In the genomic region with DNA sequence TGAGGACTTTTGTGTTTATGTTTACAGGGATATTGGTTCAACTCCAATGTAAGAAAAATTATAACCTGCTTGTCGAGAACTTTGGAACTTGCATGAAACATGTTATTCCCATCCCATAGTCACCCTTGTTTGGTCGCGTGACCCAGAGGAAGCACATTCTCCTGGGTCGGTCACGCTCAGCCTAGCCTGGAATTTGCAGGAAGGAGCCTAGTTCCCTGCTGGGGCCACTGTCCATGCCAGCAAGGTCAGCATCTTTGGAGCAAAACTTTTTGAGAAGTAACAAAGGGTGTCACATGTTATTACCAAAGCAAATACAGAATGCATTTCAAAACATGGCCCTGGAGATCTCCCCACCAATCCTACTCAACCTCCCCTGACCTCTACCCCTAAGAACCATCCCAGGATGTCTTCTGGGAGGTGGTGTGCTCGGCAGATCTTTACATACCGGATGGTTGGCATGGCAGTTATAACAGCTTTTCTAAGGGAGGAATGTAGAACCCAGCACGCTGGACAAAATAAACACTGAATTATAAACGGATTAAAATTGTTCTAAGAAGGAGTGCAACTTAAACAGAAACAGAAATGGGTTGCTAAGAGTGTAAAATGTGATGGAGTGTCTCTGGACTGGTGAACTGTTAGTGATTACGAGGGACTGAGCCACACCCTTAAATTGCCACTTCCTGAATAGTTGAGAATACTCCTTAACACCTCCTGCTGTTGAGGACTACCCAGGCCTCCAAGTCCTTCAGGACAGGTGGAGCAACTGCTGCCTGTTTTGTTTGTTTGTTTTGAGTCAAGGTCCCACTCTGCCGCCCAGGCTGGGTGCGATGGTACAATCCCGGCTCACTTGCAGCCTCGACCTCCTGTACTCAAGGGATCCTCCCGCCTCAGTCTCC, we compare ENCODE assay signal across 24 cellular contexts. TPM values are rescaled to one million over a fixed set of nuclear protein-coding genes. Genes with fewer than 3 reads are reported as not detected.
DNase-seq lines count a peak whose midpoint lies in the region; ATAC-seq and TF ChIP-seq lines count a peak whose summit lies in the region.
"Had no signal": no experiment of that assay in that cellular context is flagged by ENCODE, and none has a peak within 500 bp of the region (broad histone marks: within the 10 kb centered on the region; RNA-seq: fewer than 3 reads in every experiment).

No MANE protein-coding gene starts in this region.

- no peaks in the 10 kb centered on the region for H3K9me3 ChIP-seq in left lung
- H3K9me3 ChIP-seq: MG63, neutrophil had no signal

- H3K4me1 ChIP-seq in left lung: peaks cover 0 to 36% of the 10 kb centered on the region in 2 donors

- DNase-seq in CD1c-positive myeloid dendritic cell (ENCODE audit: extremely low spot score) (peak; percentile 81), left lung (peak in 1 of 2 donors; percentile 75), HT-29 (ENCODE audit: low spot score) (no peak), midbrain (lab: John Stamatoyannopoulos, UW) (no peak), NCI-H187 treated with DMSO at 0.1 percent for 48 hours (lab: John Stamatoyannopoulos, UW) (no peak)
- peak; percentile 16 for DNase-seq in stimulated activated CD8-positive, alpha-beta memory T cell treated with anti-CD3 and anti-CD28 coated beads, Interleukin-4, amount 100 ng/mL, for 48 hours
- no peak for DNase-seq in activated CD4-positive, alpha-beta memory T cell treated with anti-CD3 and anti-CD28 coated beads, Interleukin-2, amount 10 ng/mL, durations not matched to agents 7 days and 5 days
- DNase-seq: activated CD4-positive, alpha-beta T cell treated with anti-CD3 and anti-CD28 coated beads, Interleukin-2, amount 50 U/mL, for 4 hours; activated naive CD4-positive, alpha-beta T cell treated with Interleukin-2 at 50 U/mL for 16 hours; CD8-positive, alpha-beta T cell; DMS153; foreskin fibroblast; GDM1; HFFc6; hypothalamus; MG63; NCI-H774; SHP77 treated with DMSO at 0.1 percent for 48 hours had no signal

- ATAC-seq in left lung: peak; percentile 76
- ATAC-seq: CD8-positive, alpha-beta T cell had no signal

- H3K27me3 Mint-ChIP-seq in dendritic cell treated with granulocyte-macrophage colony-stimulating factor and Interleukin-4, amounts not matched to agents 40 ng/mL and 50 ng/mL, for 4 days: peaks cover 8% of the 10 kb centered on the region
- H3K27me3 Mint-ChIP-seq in activated CD4-positive, alpha-beta memory T cell treated with anti-CD3 and anti-CD28 coated beads, Interleukin-2, amount 10 ng/mL, durations not matched to agents 7 days and 5 days: peaks cover 54% of the 10 kb centered on the region

- H3K4me3 ChIP-seq in left lung: no peak overlapping the region
- H3K4me3 ChIP-seq: MG63 had no signal

- intact Hi-C loops in dendritic cell treated with granulocyte-macrophage colony-stimulating factor and Interleukin-4, amounts not matched to agents 40 ng/mL and 50 ng/mL, for 4 days (cut with micrococcal nuclease): loop anchor here (5.0 kb wide), 1 partner anchor 51 kb away; no protein-coding TSS in a partner anchor
- intact Hi-C loops in left lung (cut with DNase I): no loop called here

- H3K4me1 Mint-ChIP-seq in dendritic cell treated with granulocyte-macrophage colony-stimulating factor and Interleukin-4, amounts not matched to agents 40 ng/mL and 50 ng/mL, for 4 days (ENCODE audit: low read depth): peaks cover 68% of the 10 kb centered on the region
- peaks cover 4% of the 10 kb centered on the region for H3K4me1 Mint-ChIP-seq in activated CD4-positive, alpha-beta memory T cell treated with anti-CD3 and anti-CD28 coated beads, Interleukin-2, amount 10 ng/mL, durations not matched to agents 7 days and 5 days

- no peaks in the 10 kb centered on the region for H3K9me3 Mint-ChIP-seq in dendritic cell treated with granulocyte-macrophage colony-stimulating factor and Interleukin-4, amounts not matched to agents 40 ng/mL and 50 ng/mL, for 4 days
- peaks cover 2% of the 10 kb centered on the region for H3K9me3 Mint-ChIP-seq in activated CD4-positive, alpha-beta memory T cell treated with anti-CD3 and anti-CD28 coated beads, Interleukin-2, amount 10 ng/mL, durations not matched to agents 7 days and 5 days
- H3K9me3 Mint-ChIP-seq: CD8-positive, alpha-beta T cell; HFFc6; T-helper 1 cell treated with Interleukin-12 subunit alpha and Interleukin-12 subunit beta and Interleukin-4 antibody, amounts not matched to agents 30 μg/mL and 1 μg/mL, for 36 hours had no signal

- H3K4me3 Mint-ChIP-seq in dendritic cell treated with granulocyte-macrophage colony-stimulating factor and Interleukin-4, amounts not matched to agents 40 ng/mL and 50 ng/mL, for 4 days: peak overlapping the region; percentile 30
- no peak overlapping the region for H3K4me3 Mint-ChIP-seq in activated CD4-positive, alpha-beta memory T cell treated with anti-CD3 and anti-CD28 coated beads, Interleukin-2, amount 10 ng/mL, durations not matched to agents 7 days and 5 days
- H3K4me3 Mint-ChIP-seq: CD8-positive, alpha-beta T cell; HFFc6; mesothelial cell of epicardium; T-helper 1 cell treated with Interleukin-12 subunit alpha and Interleukin-12 subunit beta and Interleukin-4 antibody, amounts not matched to agents 30 μg/mL and 1 μg/mL, for 36 hours had no signal

- no peaks in the 10 kb centered on the region for H3K36me3 Mint-ChIP-seq in dendritic cell treated with granulocyte-macrophage colony-stimulating factor and Interleukin-4, amounts not matched to agents 40 ng/mL and 50 ng/mL, for 4 days (ENCODE audit: low read depth)
- no peaks in the 10 kb centered on the region for H3K36me3 Mint-ChIP-seq in activated CD4-positive, alpha-beta memory T cell treated with anti-CD3 and anti-CD28 coated beads, Interleukin-2, amount 10 ng/mL, durations not matched to agents 7 days and 5 days (ENCODE audit: low read depth)
- H3K36me3 Mint-ChIP-seq: CD8-positive, alpha-beta T cell had no signal

- CTCF ChIA-PET in activated CD4-positive, alpha-beta memory T cell treated with anti-CD3 and anti-CD28 coated beads, Interleukin-2, amount 10 ng/mL, durations not matched to agents 7 days and 5 days (lab: Charles Lee): no interaction called here

- no peaks in the 10 kb centered on the region for H3K36me3 ChIP-seq in left lung
- H3K36me3 ChIP-seq: MG63, neutrophil had no signal

- peak overlapping the region; percentile 98 for H3K27ac Mint-ChIP-seq in dendritic cell treated with granulocyte-macrophage colony-stimulating factor and Interleukin-4, amounts not matched to agents 40 ng/mL and 50 ng/mL, for 4 days
- no peak overlapping the region for H3K27ac Mint-ChIP-seq in activated CD4-positive, alpha-beta memory T cell treated with anti-CD3 and anti-CD28 coated beads, Interleukin-2, amount 10 ng/mL, durations not matched to agents 7 days and 5 days
- H3K27ac Mint-ChIP-seq: CD8-positive, alpha-beta T cell; HFFc6; mesothelial cell of epicardium; T-helper 1 cell treated with Interleukin-12 subunit alpha and Interleukin-12 subunit beta and Interleukin-4 antibody, amounts not matched to agents 30 μg/mL and 1 μg/mL, for 36 hours had no signal

- H3K27ac ChIP-seq in left lung: peak overlapping the region in 1 of 2 donors; percentile 48
- H3K27ac ChIP-seq: epithelial cell of prostate, neutrophil, VCaP had no signal

- POLR2A ChIA-PET in activated CD4-positive, alpha-beta memory T cell treated with anti-CD3 and anti-CD28 coated beads, Interleukin-2, amount 10 ng/mL, durations not matched to agents 7 days and 5 days (lab: Charles Lee): no interaction called here

- no peak for TF ChIP-seq CTCF in left lung (IDR thresholded peaks at IDR 0.05)

- no peaks in the 10 kb centered on the region for H3K27me3 ChIP-seq in left lung

RNA-seq across cellular contexts. Expression of gene IRF8, which starts 26.0 kb away (rescaled TPM):
- 10 to 100 TPM; 24.4 to 33.6 TPM for total RNA-seq in left lung
- total RNA-seq in HT-29 (2014; rRNA removed; shearing (Covaris generic)): 0.23 TPM in 1 of 2 replicates, not detected in the other
- 1 to 10 TPM; 4.8 to 4.9 TPM for total RNA-seq in activated CD4-positive, alpha-beta memory T cell treated with anti-CD3 and anti-CD28 coated beads, Interleukin-2, amount 10 ng/mL, durations not matched to agents 7 days and 5 days
- total RNA-seq: HFFc6 had no signal

Comparison
In these comparisons a context has a peak if more than half of its experiments do, and no peak if none do; other contexts are left out.
1. DNase-seq: peak in CD1c-positive myeloid dendritic cell (single experiment) and stimulated activated CD8-positive, alpha-beta memory T cell treated with anti-CD3 and anti-CD28 coated beads, Interleukin-4, amount 100 ng/mL, for 48 hours (single experiment); none in HT-29 (single experiment), midbrain (single experiment), activated CD4-positive, alpha-beta memory T cell treated with anti-CD3 and anti-CD28 coated beads, Interleukin-2, amount 10 ng/mL, durations not matched to agents 7 days and 5 days (single experiment) and NCI-H187 treated with DMSO at 0.1 percent for 48 hours (single experiment).
2. RNA of gene IRF8, which starts 26.0 kb away (total RNA-seq): 24.4 to 33.6 TPM in left lung; 4.8 to 4.9 TPM in activated CD4-positive, alpha-beta memory T cell treated with anti-CD3 and anti-CD28 coated beads, Interleukin-2, amount 10 ng/mL, durations not matched to agents 7 days and 5 days and 0.23 TPM in HT-29; every median in the first group is over 4 times any median in the second.